Comparison of ENCODE assay signal across 9 cellular contexts in genomic region chrX:20412871-20413486, GRCh38.
DNase-seq lines count a peak whose midpoint lies in the region; TF ChIP-seq lines count a peak whose summit lies in the region.
"Had no signal": no experiment of that assay in that cellular context is flagged by ENCODE, and none has a peak within 500 bp of the region (broad histone marks: within the 10 kb centered on the region; RNA-seq: fewer than 3 reads in every experiment).

No MANE protein-coding gene starts in this region.

- DNase-seq in GM20000 (ENCODE audit: low spot score): peak; percentile 24
- peak; percentile 80 for DNase-seq in Jurkat, Clone E6-1 (ENCODE audit: low read depth, low spot score)
- DNase-seq in activated T-cell treated with anti-CD3 and anti-CD28 coated beads, Interleukin-2, amount 50 U/mL, for 48 hours: peak; percentile 42 to 49
- DNase-seq in stimulated activated CD4-positive, alpha-beta T cell treated with anti-CD3 and anti-CD28 coated beads, Interleukin-1b, Interleukin-23, amount 100 ng/mL, for 48 hours: peak; percentile 25
- DNase-seq in NCI-H345 treated with DMSO at 0.1 percent for 48 hours (lab: John Stamatoyannopoulos, UW; ENCODE audit: unreplicated experiment): no peak
- DNase-seq in NCI-H82 treated with DMSO at 0.1 percent for 48 hours (lab: John Stamatoyannopoulos, UW; ENCODE audit: unreplicated experiment): no peak
- no peak for DNase-seq in cerebellar nuclear complex (lab: John Stamatoyannopoulos, UW)
- no peak for DNase-seq in NCI-H526 (lab: John Stamatoyannopoulos, UW)

- TF ChIP-seq CTCF in GM20000 (IDR thresholded peaks at IDR 0.05; ENCODE audit: extremely low read depth, missing control alignments): no peak

- no peak overlapping the region for H3K4me3 ChIP-seq in Jurkat, Clone E6-1 (ENCODE audit: low read length)
- H3K4me3 ChIP-seq: K562 had no signal

Comparison
In these comparisons a context has a peak if more than half of its experiments do, and no peak if none do; other contexts are left out.
1. DNase-seq: peak in GM20000 (single experiment), Jurkat, Clone E6-1 (single experiment), activated T-cell treated with anti-CD3 and anti-CD28 coated beads, Interleukin-2, amount 50 U/mL, for 48 hours (2 of 2) and stimulated activated CD4-positive, alpha-beta T cell treated with anti-CD3 and anti-CD28 coated beads, Interleukin-1b, Interleukin-23, amount 100 ng/mL, for 48 hours (single experiment); none in NCI-H345 treated with DMSO at 0.1 percent for 48 hours (single experiment), NCI-H82 treated with DMSO at 0.1 percent for 48 hours (single experiment), cerebellar nuclear complex (0 of 2) and NCI-H526 (0 of 2).